Comparison of ENCODE assay signal across 2 cellular contexts in genomic region chr5:138068742-138069375, GRCh38.
TF ChIP-seq lines count a peak whose summit lies in the region.

No MANE protein-coding gene starts in this region.

TF ChIP-seq in GM23338, 12 proteins besides CTCF, POLR2A, EP300 and RAD21 (continued from another document):
- TF ChIP-seq CREB1 (CRISPR knock-in tag; IDR thresholded peaks at IDR 0.05; ENCODE audit: low read depth) (0 out of 2 replicates have a peak, but pooled peaks have one; percentile 3), STAT1 (IDR thresholded peaks at IDR 0.05; ENCODE audit: unreplicated experiment) (no peak)

TF ChIP-seq in HepG2, 621 proteins besides CTCF, POLR2A, EP300 and RAD21 (continues in another document):
- TF ChIP-seq SMAD3 (CRISPR knock-in tag; IDR thresholded peaks at IDR 0.05) (0 out of 2 replicates have a peak, but pooled peaks have one; percentile 36), EED (CRISPR knock-in tag; IDR thresholded peaks at IDR 0.05) (no peak), MIXL1 (CRISPR knock-in tag; IDR thresholded peaks at IDR 0.05) (no peak), ELF1 (CRISPR knock-in tag; IDR thresholded peaks at IDR 0.05) (no peak), ZBTB7B (CRISPR knock-in tag; IDR thresholded peaks at IDR 0.05) (no peak), NRL (CRISPR knock-in tag; IDR thresholded peaks at IDR 0.05; ENCODE audit: borderline replicate concordance) (no peak), ZNF44 (CRISPR knock-in tag; IDR thresholded peaks at IDR 0.05) (no peak), KDM2A (CRISPR knock-in tag; IDR thresholded peaks at IDR 0.05; ENCODE audit: borderline replicate concordance, low read depth) (0 out of 2 replicates have a peak, but pooled peaks have one; percentile 28), TRIM22 (IDR thresholded peaks at IDR 0.05) (no peak), ATF6 (CRISPR knock-in tag; conservative IDR thresholded peaks at IDR 0.05) (no peak), TEF (CRISPR knock-in tag; IDR thresholded peaks at IDR 0.05) (no peak), HNRNPH1 (optimal IDR thresholded peaks at IDR 0.05; ENCODE audit: low read depth, low read length) (no peak), ZNF501 (CRISPR knock-in tag; IDR thresholded peaks at IDR 0.05) (0 out of 2 replicates have a peak, but pooled peaks have one; percentile 17), BCLAF1 (IDR thresholded peaks at IDR 0.05) (no peak), ZNF557 (CRISPR knock-in tag; IDR thresholded peaks at IDR 0.05) (no peak), ZNF629 (CRISPR knock-in tag; conservative IDR thresholded peaks at IDR 0.05) (no peak), GATAD2A (CRISPR knock-in tag; IDR thresholded peaks at IDR 0.05) (peak; percentile 35; the same call in 1 of the 2 replicates), MXD1 (CRISPR knock-in tag; IDR thresholded peaks at IDR 0.05) (no peak), RBM22 (optimal IDR thresholded peaks at IDR 0.05; ENCODE audit: low read length) (no peak), SMC3 (IDR thresholded peaks at IDR 0.05; ENCODE audit: low read length) (peak; percentile 89), ARHGAP35 (CRISPR knock-in tag; IDR thresholded peaks at IDR 0.05; ENCODE audit: borderline replicate concordance) (no peak), CSRNP2 (CRISPR knock-in tag; conservative IDR thresholded peaks at IDR 0.05; ENCODE audit: low read depth) (no peak), NR1H2 (CRISPR knock-in tag; IDR thresholded peaks at IDR 0.05; ENCODE audit: borderline replicate concordance, low read depth) (no peak), POLR2G (IDR thresholded peaks at IDR 0.05; ENCODE audit: low read depth, low read length) (no peak), EEA1 (CRISPR knock-in tag; IDR thresholded peaks at IDR 0.05; ENCODE audit: borderline replicate concordance) (no peak), XRCC5 (optimal IDR thresholded peaks at IDR 0.05; ENCODE audit: low read length) (no peak), LCORL (IDR thresholded peaks at IDR 0.05) (no peak), LCORL (CRISPR knock-in tag; IDR thresholded peaks at IDR 0.05) (no peak), THRA (CRISPR knock-in tag; IDR thresholded peaks at IDR 0.05; ENCODE audit: borderline replicate concordance) (no peak), MLXIP (CRISPR knock-in tag; IDR thresholded peaks at IDR 0.05; ENCODE audit: borderline replicate concordance) (no peak), NONO (IDR thresholded peaks at IDR 0.05) (no peak), NONO (CRISPR knock-in tag; conservative IDR thresholded peaks at IDR 0.05) (no peak), ZFP1 (CRISPR knock-in tag; IDR thresholded peaks at IDR 0.05) (no peak), NFRKB (IDR thresholded peaks at IDR 0.05) (no peak), MTA3 (CRISPR knock-in tag; IDR thresholded peaks at IDR 0.05) (no peak), TOE1 (CRISPR knock-in tag; IDR thresholded peaks at IDR 0.05) (no peak), ZFAT (CRISPR knock-in tag; conservative IDR thresholded peaks at IDR 0.05) (no peak), CHD2 (IDR thresholded peaks at IDR 0.05; ENCODE audit: low read depth, low read length) (no peak), MED1 (CRISPR knock-in tag; IDR thresholded peaks at IDR 0.05) (no peak), KLF6 (CRISPR knock-in tag; IDR thresholded peaks at IDR 0.05) (no peak), ZNF335 (CRISPR knock-in tag; IDR thresholded peaks at IDR 0.05) (no peak), ELF3 (CRISPR knock-in tag; IDR thresholded peaks at IDR 0.05) (peak; percentile 39; the same call in 1 of the 2 replicates), ZNF136 (CRISPR knock-in tag; IDR thresholded peaks at IDR 0.05; ENCODE audit: low read depth) (no peak), GTF2F1 (IDR thresholded peaks at IDR 0.05; ENCODE audit: low read length) (no peak), ZNF567 (CRISPR knock-in tag; IDR thresholded peaks at IDR 0.05; ENCODE audit: borderline replicate concordance) (no peak), FOXP1 (IDR thresholded peaks at IDR 0.05) (no peak), FOXP1 (CRISPR knock-in tag; IDR thresholded peaks at IDR 0.05) (no peak), NFIC (IDR thresholded peaks at IDR 0.05; ENCODE audit: low read length) (no peak), GATAD1 (CRISPR knock-in tag; IDR thresholded peaks at IDR 0.05) (0 out of 2 replicates have a peak, but pooled peaks have one; percentile 15), ZNF782 (CRISPR knock-in tag; IDR thresholded peaks at IDR 0.05; ENCODE audit: borderline replicate concordance) (no peak), MIER2 (CRISPR knock-in tag; IDR thresholded peaks at IDR 0.05) (no peak), KAT2B (IDR thresholded peaks at IDR 0.05; ENCODE audit: borderline replicate concordance, low read depth, low read length) (no peak), HMGXB4 (CRISPR knock-in tag; IDR thresholded peaks at IDR 0.05; ENCODE audit: borderline replicate concordance in 1 of 2, low read depth in 1 of 2) (0 out of 4 replicates have a peak, but pooled peaks of 1 of the 2 experiments have one; percentile 39)
